Comparison of ENCODE assay signal across 9 cellular contexts in the genomic region with DNA sequence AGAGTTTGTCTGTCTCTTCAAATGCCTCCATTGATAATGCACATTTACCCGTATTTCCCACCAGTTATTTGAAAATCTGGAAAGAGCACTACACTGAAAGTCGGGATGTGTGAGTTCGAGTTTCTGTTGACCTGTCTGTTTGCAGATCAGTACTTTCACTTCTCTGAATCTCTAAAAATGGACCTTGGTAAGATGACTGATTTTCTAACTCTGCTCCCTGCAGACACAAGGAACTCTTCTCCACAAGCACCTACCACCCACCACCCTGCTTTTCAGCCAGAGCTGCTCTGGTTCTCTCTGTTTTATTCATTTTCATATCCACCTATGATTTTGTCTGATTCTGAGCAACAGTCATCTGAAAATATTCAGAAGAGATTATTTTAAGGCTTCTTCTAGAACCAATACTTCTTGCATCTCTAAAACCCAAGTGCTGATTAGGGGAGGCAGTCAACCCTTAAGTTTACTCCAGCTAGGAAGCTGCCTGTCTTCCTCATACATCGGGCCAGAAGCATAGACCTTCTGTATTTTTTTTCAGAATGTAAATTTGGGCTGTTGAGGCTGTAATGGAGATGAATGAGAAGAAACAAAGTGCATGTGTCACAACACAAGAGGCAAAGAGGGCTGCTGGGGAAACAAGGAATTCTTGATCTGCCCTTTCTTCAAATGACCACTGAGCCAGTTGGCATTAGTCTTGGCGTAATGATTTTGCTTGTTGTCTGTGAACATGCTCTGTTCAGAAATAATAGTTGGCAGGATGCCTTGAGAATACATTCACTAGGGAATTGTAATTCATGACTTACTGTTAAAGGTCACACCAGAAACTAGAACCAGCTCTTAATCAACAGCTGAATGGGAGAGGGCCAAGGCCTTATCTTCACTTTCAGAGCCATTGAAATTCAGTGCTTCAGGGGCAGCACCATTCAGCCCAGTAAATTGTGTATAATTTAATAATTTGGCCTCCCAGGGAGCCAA.
DNase-seq lines count a peak whose midpoint lies in the region; ATAC-seq and TF ChIP-seq lines count a peak whose summit lies in the region.
"Had no signal": no experiment of that assay in that cellular context is flagged by ENCODE, and none has a peak within 500 bp of the region (broad histone marks: within the 10 kb centered on the region; RNA-seq: fewer than 3 reads in every experiment).

No MANE protein-coding gene starts in this region.

- no peak overlapping the region for H2BK5ac ChIP-seq in mesendoderm (ENCODE audit: low read length)

- H3K9ac ChIP-seq in Loucy (ENCODE audit: low read depth, low read length, poor library complexity, severe bottlenecking) = no peak overlapping the region
- no peak overlapping the region for H3K9ac ChIP-seq in mesendoderm (ENCODE audit: low read length)

- no peak overlapping the region for H4K5ac ChIP-seq in mesendoderm (ENCODE audit: low read length)

- H3F3A ChIP-seq in Loucy (ENCODE audit: low read depth) = no peaks in the 10 kb centered on the region

- no peak overlapping the region for H4K8ac ChIP-seq in mesendoderm (ENCODE audit: low read depth, low read length)

- H3K27ac ChIP-seq in tibial artery (no peak overlapping the region), mesendoderm (ENCODE audit: low read depth, low read length) (no peak overlapping the region)

- 0 out of 2 replicates have a peak overlapping the region, but pooled peaks have one; percentile 26 for H2AFZ ChIP-seq in Loucy (ENCODE audit: low read length)

- H3K4me1 ChIP-seq in Loucy (ENCODE audit: insufficient read depth, low read length, poor library complexity, severe bottlenecking) (peaks cover 9% of the 10 kb centered on the region), tibial artery (no peaks in the 10 kb centered on the region), mesendoderm (ENCODE audit: control insufficient read depth, low read depth, low read length) (no peaks in the 10 kb centered on the region)

- no peaks in the 10 kb centered on the region for H3K9me3 ChIP-seq in Loucy (ENCODE audit: insufficient read depth, low read depth, low read length)
- no peaks in the 10 kb centered on the region for H3K9me3 ChIP-seq in tibial artery

- H2BK15ac ChIP-seq in mesendoderm (replicated peaks; ENCODE audit: low read depth) = no peak overlapping the region

- H3K36me3 ChIP-seq in Loucy (ENCODE audit: insufficient read depth, low read length) (no peaks in the 10 kb centered on the region), tibial artery (no peaks in the 10 kb centered on the region), mesendoderm (ENCODE audit: control insufficient read depth, insufficient read depth, low read length) (no peaks in the 10 kb centered on the region)

- no peak overlapping the region for H2AK5ac ChIP-seq in mesendoderm (ENCODE audit: low read length)

- H3K27me3 ChIP-seq in Loucy (ENCODE audit: insufficient read depth, low read length, poor library complexity, severe bottlenecking) (no peaks in the 10 kb centered on the region), tibial artery (no peaks in the 10 kb centered on the region), mesendoderm (ENCODE audit: insufficient read depth, low read length, poor library complexity) (no peaks in the 10 kb centered on the region)

- intact Hi-C loops in tibial artery (cut with DNase I; ENCODE audit: low total_unique reads) = no loop called here

- DNase-seq in midbrain (lab: John Stamatoyannopoulos, UW) (peak; percentile 1), NCI-H524 (lab: John Stamatoyannopoulos, UW) (no peak), tibial artery (no peak), NCI-H2107 (lab: John Stamatoyannopoulos, UW) (no peak), mesendoderm (no peak)
- DNase-seq: NCI-H524 treated with DMSO at 0.1 percent for 48 hours had no signal

- H3K4me2 ChIP-seq in Loucy (ENCODE audit: low read depth, low read length, poor library complexity, severe bottlenecking) (no peak overlapping the region), mesendoderm (ENCODE audit: low read length) (no peak overlapping the region)

- no peak overlapping the region for H3K4ac ChIP-seq in mesendoderm (ENCODE audit: low read depth, low read length)

- H3K9me2 ChIP-seq in Loucy (replicated peaks; ENCODE audit: low read depth, low read length) = no peaks in the 10 kb centered on the region

- no peak overlapping the region for H2BK120ac ChIP-seq in mesendoderm (ENCODE audit: low read depth, low read length)

- no peak for TF ChIP-seq CTCF in Loucy (conservative IDR thresholded peaks at IDR 0.05; ENCODE audit: low read length)
- no peak for TF ChIP-seq CTCF in tibial artery (IDR thresholded peaks at IDR 0.05)

- no peak overlapping the region for H3K23ac ChIP-seq in mesendoderm (ENCODE audit: low read length)

- H3K79me2 ChIP-seq in Loucy (ENCODE audit: insufficient read depth, low read length) (no peaks in the 10 kb centered on the region), mesendoderm (ENCODE audit: control insufficient read depth, insufficient read depth, low read length) (no peaks in the 10 kb centered on the region)

- WGBS in mesendoderm (ENCODE audit: extremely low coverage, insufficient coverage, low lambda C conversion rate) = no CpG with 5 or more reads among the region's 5 CpGs

- no peak overlapping the region for H3K56ac ChIP-seq in mesendoderm (ENCODE audit: low read length)

- H3K79me1 ChIP-seq in mesendoderm (ENCODE audit: low read length) = no peaks in the 10 kb centered on the region

- ATAC-seq in GM18511 (IDR thresholded peaks at IDR 0.05; ENCODE audit: unreplicated experiment) (peak; percentile 77), GM21529 (IDR thresholded peaks at IDR 0.05; ENCODE audit: unreplicated experiment) (peak; percentile 61)

- H4K20me1 ChIP-seq in Loucy (ENCODE audit: insufficient read depth, low read length, poor library complexity, severe bottlenecking) = no peaks in the 10 kb centered on the region

- H3K18ac ChIP-seq in mesendoderm (ENCODE audit: low read length) = no peak overlapping the region

- H3K4me3 ChIP-seq in Loucy (ENCODE audit: low read length, poor library complexity, severe bottlenecking) (no peak overlapping the region), tibial artery (no peak overlapping the region), mesendoderm (ENCODE audit: low read length) (no peak overlapping the region)
